31 cellular contexts compared by ENCODE assay signal in the genomic region with DNA sequence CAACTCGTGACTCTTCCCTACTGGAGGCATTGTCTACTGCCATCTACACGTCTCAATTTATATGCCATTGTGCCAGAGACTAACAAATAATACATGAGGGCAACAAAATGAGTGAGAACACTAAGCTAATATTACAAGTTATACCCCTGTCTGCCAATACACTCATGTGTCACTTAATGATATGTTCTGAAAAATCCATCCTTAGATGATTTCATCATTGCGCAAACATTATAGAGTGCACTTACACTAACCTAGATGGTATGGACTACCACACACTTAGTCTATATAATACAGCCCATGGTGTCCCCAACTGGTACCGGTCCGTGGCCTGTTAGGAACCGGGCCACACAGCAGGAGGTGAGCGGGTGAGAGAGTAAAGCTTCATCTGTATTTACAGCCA.
"Had no signal": no experiment of that assay in that cellular context is flagged by ENCODE, and none has a peak within 500 bp of the region (broad histone marks: within the 10 kb centered on the region; RNA-seq: fewer than 3 reads in every experiment).

No MANE protein-coding gene starts in this region.

- ATAC-seq: natural killer cell; psoas muscle; right cardiac atrium; sciatic nerve; stimulated activated memory B cell treated with anti-CD40 and anti-IgM and Interleukin-4, amounts not matched to agents 10 μg/mL and 1 μg/mL and 100 μg/mL, for 72 hours; stimulated activated naive CD8-positive, alpha-beta T cell treated with anti-CD3 and anti-CD28 coated beads, Interleukin-15, amount 100 ng/mL, for 72 hours; stimulated activated naive CD8-positive, alpha-beta T cell treated with anti-CD3 and anti-CD28 coated beads, Interleukin-15, Interleukin-2, amounts not matched to agents 100 U/mL and 50 U/mL, for 24 hours; upper lobe of right lung had no signal

- H3K4me1 Mint-ChIP-seq: nephron had no signal

- H3K9me3 ChIP-seq: ovary, psoas muscle, spleen, suprapubic skin, testis, tibial artery, transverse colon, upper lobe of right lung, vagina had no signal

- H3K9me3 Mint-ChIP-seq: natural killer cell; nephron; stimulated activated memory B cell treated with anti-CD40 and anti-IgM and Interleukin-4, amounts not matched to agents 10 μg/mL and 1 μg/mL and 100 μg/mL, for 72 hours; stimulated activated naive CD8-positive, alpha-beta T cell treated with anti-CD3 and anti-CD28 coated beads, Interleukin-15, amount 100 ng/mL, for 72 hours; type B pancreatic cell had no signal

- H2AFZ ChIP-seq: neural progenitor cell, parathyroid adenoma had no signal

- H3K4me1 ChIP-seq: neural progenitor cell, parathyroid adenoma, psoas muscle, testis, tibial artery, upper lobe of right lung, vagina had no signal

- H3K36me3 ChIP-seq: neural progenitor cell, ovary, spleen, suprapubic skin, tibial artery, transverse colon, upper lobe of right lung, vagina had no signal

- H3K4me2 ChIP-seq: neural progenitor cell, smooth muscle cell had no signal

- H3K36me3 Mint-ChIP-seq: natural killer cell; stimulated activated memory B cell treated with anti-CD40 and anti-IgM and Interleukin-4, amounts not matched to agents 10 μg/mL and 1 μg/mL and 100 μg/mL, for 72 hours had no signal

- H3K9ac ChIP-seq: neural progenitor cell, parathyroid adenoma had no signal

- H3K4me3 Mint-ChIP-seq: natural killer cell; nephron; neural progenitor cell; stimulated activated memory B cell treated with anti-CD40 and anti-IgM and Interleukin-4, amounts not matched to agents 10 μg/mL and 1 μg/mL and 100 μg/mL, for 72 hours; stimulated activated naive CD8-positive, alpha-beta T cell treated with anti-CD3 and anti-CD28 coated beads, Interleukin-15, amount 100 ng/mL, for 72 hours; type B pancreatic cell had no signal

- H3K27ac ChIP-seq: neural progenitor cell, ovary, parathyroid adenoma, psoas muscle, skin epidermis, spleen, suprapubic skin, testis, tibial artery, transverse colon, upper lobe of right lung, vagina had no signal

- H3K27me3 ChIP-seq: ovary, spleen, suprapubic skin, testis, tibial artery, transverse colon, upper lobe of right lung, vagina had no signal

- DNase-seq: natural killer cell; occipital lobe; ovary; posterior cingulate gyrus; psoas muscle; right cardiac atrium; spleen; stimulated activated CD4-positive, alpha-beta T cell treated with anti-CD3 and anti-CD28 coated beads, Interleukin-12 subunit alpha, Interleukin-12 subunit beta, amount 100 ng/mL, for 4 hours; stimulated activated CD4-positive, alpha-beta T cell treated with anti-CD3 and anti-CD28 coated beads, Interleukin-1b, Interleukin-23, amount 100 ng/mL, for 48 hours; stimulated activated CD4-positive, alpha-beta T cell treated with anti-CD3 and anti-CD28 coated beads, Interleukin-4, amount 100 ng/mL, for 1 hour; stimulated activated CD4-positive, alpha-beta T cell treated with anti-CD3 and anti-CD28 coated beads, Interleukin-4, amount 100 ng/mL, for 4 hours; stimulated activated CD8-positive, alpha-beta memory T cell treated with anti-CD3 and anti-CD28 coated beads, Interleukin-4, amount 100 ng/mL, for 48 hours; stimulated activated naive CD4-positive, alpha-beta T cell; stimulated activated naive CD8-positive, alpha-beta T cell treated with anti-CD3 and anti-CD28 coated beads, Interleukin-15, amount 100 ng/mL, for 72 hours; stimulated activated naive CD8-positive, alpha-beta T cell treated with anti-CD3 and anti-CD28 coated beads, Interleukin-15, Interleukin-2, amounts not matched to agents 100 U/mL and 50 U/mL, for 24 hours; substantia nigra; testis; tibial artery; transverse colon; upper lobe of right lung had no signal

- H3K27me3 Mint-ChIP-seq: progenitor cell of endocrine pancreas; stimulated activated memory B cell treated with anti-CD40 and anti-IgM and Interleukin-4, amounts not matched to agents 10 μg/mL and 1 μg/mL and 100 μg/mL, for 72 hours; stimulated activated naive CD8-positive, alpha-beta T cell treated with anti-CD3 and anti-CD28 coated beads, Interleukin-15, amount 100 ng/mL, for 72 hours had no signal

- H3K27ac Mint-ChIP-seq: natural killer cell; nephron; neural progenitor cell; progenitor cell of endocrine pancreas; stimulated activated memory B cell treated with anti-CD40 and anti-IgM and Interleukin-4, amounts not matched to agents 10 μg/mL and 1 μg/mL and 100 μg/mL, for 72 hours; stimulated activated naive CD8-positive, alpha-beta T cell treated with anti-CD3 and anti-CD28 coated beads, Interleukin-15, amount 100 ng/mL, for 72 hours; type B pancreatic cell had no signal

- H3K4me3 ChIP-seq: neural progenitor cell, ovary, psoas muscle, skin epidermis, smooth muscle cell, spleen, suprapubic skin, testis, tibial artery, transverse colon, upper lobe of right lung, vagina had no signal
